Comparison of ENCODE assay signal across 14 cellular contexts in genomic region chr3:107951111-107951510, GRCh38.
DNase-seq lines count a peak whose midpoint lies in the region; ATAC-seq and TF ChIP-seq lines count a peak whose summit lies in the region.
"Had no signal": no experiment of that assay in that cellular context is flagged by ENCODE, and none has a peak within 500 bp of the region (broad histone marks: within the 10 kb centered on the region; RNA-seq: fewer than 3 reads in every experiment).

No MANE protein-coding gene starts in this region.

- ATAC-seq in GM21390 (IDR thresholded peaks at IDR 0.05; ENCODE audit: unreplicated experiment) = no peak
- ATAC-seq in GM18505 (IDR thresholded peaks at IDR 0.05; ENCODE audit: unreplicated experiment) = no peak

- H3K27ac ChIP-seq in angular gyrus (ENCODE audit: low read depth, low read length) (peak overlapping the region; percentile 19), tibial artery (peak overlapping the region; percentile 18 to 41)
- H3K27ac ChIP-seq: C4-2B had no signal

- H3K36me3 ChIP-seq in tibial artery = no peaks in the 10 kb centered on the region
- H3K36me3 ChIP-seq: BE2C had no signal

- H3K9me3 ChIP-seq in tibial artery = no peaks in the 10 kb centered on the region
- H3K9me3 ChIP-seq: BE2C had no signal

- H3K4me3 ChIP-seq in fibroblast of pulmonary artery (replicated peaks; ENCODE audit: low read depth, low read length) = no peak overlapping the region
- no peak overlapping the region for H3K4me3 ChIP-seq in tibial artery

- peaks cover 0 to 12% (median 4%) of the 10 kb centered on the region in 4 donors for H3K4me1 ChIP-seq in tibial artery
- H3K4me1 ChIP-seq: BE2C had no signal

- no peaks in the 10 kb centered on the region for H3K27me3 ChIP-seq in tibial artery
- H3K27me3 ChIP-seq: BE2C had no signal

- TF ChIP-seq CTCF in fibroblast of pulmonary artery (IDR thresholded peaks at IDR 0.05; ENCODE audit: low read length, missing control alignments) (no peak), tibial artery (IDR thresholded peaks at IDR 0.05) (no peak)

- intact Hi-C loops in tibial artery (cut with DNase I; ENCODE audit: low total_unique reads) = no loop called here

- peak; percentile 70 for DNase-seq in cerebellum (ENCODE audit: low spot score)
- DNase-seq in fibroblast of pulmonary artery (ENCODE audit: low read depth) = peak; percentile 79
- DNase-seq in tibial artery = no peak
- DNase-seq in activated naive CD4-positive, alpha-beta T cell (lab: John Stamatoyannopoulos, UW) = no peak
- DNase-seq: BE2C; CD4-positive, alpha-beta memory T cell; DMS79; HCEC 1CT; HFFc6; IMR-90 had no signal

- TF ChIP-seq POLR2A in GM18505 (IDR thresholded peaks at IDR 0.05; ENCODE audit: borderline replicate concordance, extremely low read depth, insufficient read depth, insufficient read length) = no peak

Comparison
In these comparisons a context has a peak if more than half of its experiments do, and no peak if none do; other contexts are left out.
1. DNase-seq: peak in cerebellum (single experiment) and fibroblast of pulmonary artery (single experiment); none in tibial artery (0 of 2) and activated naive CD4-positive, alpha-beta T cell (0 of 4).